Comparison of ENCODE assay signal across 26 cellular contexts in the genomic region with DNA sequence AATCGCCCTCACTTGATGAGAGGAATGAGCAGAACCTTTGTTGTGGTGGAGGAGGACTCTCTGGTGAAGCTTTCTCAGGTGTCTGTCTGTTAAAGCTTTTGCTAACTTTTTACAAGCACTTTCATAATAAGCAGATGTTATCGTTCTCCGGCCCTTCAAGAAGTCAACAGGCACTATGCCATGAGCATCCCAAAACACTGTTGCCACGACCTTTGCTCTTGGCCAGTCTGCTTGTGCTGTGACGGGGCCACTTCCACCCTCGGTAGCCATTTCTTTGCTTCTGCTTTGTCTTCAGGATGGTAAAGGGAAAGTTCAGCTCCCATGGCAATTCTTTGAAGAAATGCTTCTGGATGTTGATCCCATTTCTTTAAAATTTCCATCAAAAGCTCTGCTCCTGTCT.
"Had no signal": no experiment of that assay in that cellular context is flagged by ENCODE, and none has a peak within 500 bp of the region (broad histone marks: within the 10 kb centered on the region; RNA-seq: fewer than 3 reads in every experiment).

No MANE protein-coding gene starts in this region.

- H3K4me1 ChIP-seq: parathyroid adenoma had no signal

- H3K27ac ChIP-seq: epithelial cell of prostate, gastroesophageal sphincter, hepatocyte, lower lobe of right lung, neutrophil, parathyroid adenoma, suprapubic skin had no signal

- H3K27me3 ChIP-seq: gastroesophageal sphincter, heart left ventricle, hepatocyte, left lung, neutrophil, right atrium auricular region, suprapubic skin, transverse colon, vagina had no signal

- DNase-seq: effector CD8-positive, alpha-beta T cell; endodermal cell; foreskin fibroblast; heart left ventricle; left cardiac atrium; left lung; lower lobe of right lung; natural killer cell; stimulated activated CD4-positive, alpha-beta T cell treated with anti-CD3 and anti-CD28 coated beads, Interleukin-12 subunit alpha, Interleukin-12 subunit beta, amount 100 ng/mL, for 4 hours; stimulated activated CD4-positive, alpha-beta T cell treated with anti-CD3 and anti-CD28 coated beads, Interleukin-1b, Interleukin-23, amount 100 ng/mL, for 48 hours; stimulated activated CD4-positive, alpha-beta T cell treated with anti-CD3 and anti-CD28 coated beads, Interleukin-4, amount 100 ng/mL, for 1 hour; stimulated activated CD8-positive, alpha-beta memory T cell treated with anti-CD3 and anti-CD28 coated beads, Interleukin-4, amount 100 ng/mL, for 48 hours; stimulated activated naive CD4-positive, alpha-beta T cell; stimulated activated naive CD8-positive, alpha-beta T cell treated with anti-CD3 and anti-CD28 coated beads, Interleukin-15, amount 100 ng/mL, for 72 hours; transverse colon had no signal

- H3K79me2 ChIP-seq: hepatocyte, parathyroid adenoma had no signal

- H2AFZ ChIP-seq: hepatocyte, parathyroid adenoma had no signal

- ATAC-seq: esophagus mucosa; gastroesophageal sphincter; heart left ventricle; left cardiac atrium; left lung; lower lobe of right lung; natural killer cell; sciatic nerve; stimulated activated naive CD8-positive, alpha-beta T cell treated with anti-CD3 and anti-CD28 coated beads, Interleukin-15, amount 100 ng/mL, for 72 hours had no signal

- H3K36me3 ChIP-seq: gastroesophageal sphincter, heart left ventricle, left lung, lower lobe of right lung, neutrophil, right atrium auricular region, suprapubic skin, transverse colon, vagina had no signal

- H3K9me3 ChIP-seq: gastroesophageal sphincter, heart left ventricle, left lung, lower lobe of right lung, neutrophil, right atrium auricular region, suprapubic skin, transverse colon, vagina had no signal

- H3K4me2 ChIP-seq: hepatocyte, smooth muscle cell had no signal

- H3K4me3 ChIP-seq: gastroesophageal sphincter, heart left ventricle, hepatocyte, left lung, lower lobe of right lung, right atrium auricular region, smooth muscle cell, suprapubic skin, transverse colon, vagina had no signal

- H3K9ac ChIP-seq: parathyroid adenoma had no signal
